ENCODE assay signal across 1 cellular context in genomic region chr4:182975806-182976205, GRCh38.
TF ChIP-seq lines count a peak whose summit lies in the region.

No MANE protein-coding gene starts in this region.

TF ChIP-seq in K562, 482 proteins besides CTCF, POLR2A, EP300 and RAD21 (continued from another document):
- TF ChIP-seq PKNOX1 (IDR thresholded peaks at IDR 0.05) (peak; percentile 95), TBL1XR1 (IDR thresholded peaks at IDR 0.05; ENCODE audit: low read length in 2 of 2) (peak in 1 of 2 experiments; percentile 40; a peak in 1 of 4 replicates), PURB (CRISPR knock-in tag; IDR thresholded peaks at IDR 0.05; ENCODE audit: low read depth) (no peak), SMARCC2 (IDR thresholded peaks at IDR 0.05; ENCODE audit: low read depth) (0 out of 2 replicates have a peak, but pooled peaks have one; percentile 80), JUND (IDR thresholded peaks at IDR 0.05; ENCODE audit: borderline replicate concordance, low read depth, low read length) (peak; percentile 93), JUND (tag; IDR thresholded peaks at IDR 0.05; ENCODE audit: borderline replicate concordance, low read depth, low read length) (peak; percentile 75; the same call in 1 of the 3 replicates), NRF1 (conservative IDR thresholded peaks at IDR 0.05 in 1 of 2, IDR thresholded peaks at IDR 0.05 in 1 of 2) (0 out of 4 replicates have a peak, but pooled peaks of 1 of the 2 experiments have one; percentile 8), RBM39 (optimal IDR thresholded peaks at IDR 0.05; ENCODE audit: low read depth, low read length) (no peak), SRF (CRISPR knock-in tag; IDR thresholded peaks at IDR 0.05) (no peak), CSDE1 (IDR thresholded peaks at IDR 0.05) (no peak), FOXM1 (IDR thresholded peaks at IDR 0.05; ENCODE audit: low read depth) (0 out of 2 replicates have a peak, but pooled peaks have one; percentile 9), FOXM1 (CRISPR knock-in tag; IDR thresholded peaks at IDR 0.05; ENCODE audit: low read depth) (no peak), MCM7 (IDR thresholded peaks at IDR 0.05) (no peak), CREM (IDR thresholded peaks at IDR 0.05; ENCODE audit: low read depth) (peak; percentile 58), FOXJ3 (CRISPR knock-in tag; IDR thresholded peaks at IDR 0.05) (no peak), ATF1 (CRISPR knock-in tag; IDR thresholded peaks at IDR 0.05) (no peak), ATF1 (tag; IDR thresholded peaks at IDR 0.05) (0 out of 2 replicates have a peak, but pooled peaks have one; percentile 28), GATAD2B (IDR thresholded peaks at IDR 0.05; ENCODE audit: borderline replicate concordance) (peak; percentile 34; the same call in 1 of the 2 replicates), ZNF592 (IDR thresholded peaks at IDR 0.05) (peak; percentile 59; the same call in 1 of the 2 replicates), RNF2 (IDR thresholded peaks at IDR 0.05) (0 out of 2 replicates have a peak, but pooled peaks have one; percentile 25), ZNF395 (CRISPR knock-in tag; IDR thresholded peaks at IDR 0.05) (no peak), CBX3 (IDR thresholded peaks at IDR 0.05; ENCODE audit: borderline replicate concordance in 1 of 2, low read length in 2 of 2) (0 out of 3 replicates have a peak, but pooled peaks of 1 of the 2 experiments have one; percentile 29), PRDM10 (IDR thresholded peaks at IDR 0.05; ENCODE audit: partially characterized antibody) (peak; percentile 19), MTA3 (IDR thresholded peaks at IDR 0.05; ENCODE audit: borderline replicate concordance) (0 out of 2 replicates have a peak, but pooled peaks have one; percentile 45), MNT (conservative IDR thresholded peaks at IDR 0.05) (0 out of 4 replicates have a peak, but pooled peaks of 1 of the 2 experiments have one; percentile 32), NCOR1 (IDR thresholded peaks at IDR 0.05) (peak; percentile 34; the same call in 1 of the 2 replicates), L3MBTL2 (IDR thresholded peaks at IDR 0.05) (no peak), E2F8 (IDR thresholded peaks at IDR 0.05; ENCODE audit: low read depth, partially characterized antibody) (no peak), STAT5A (IDR thresholded peaks at IDR 0.05; ENCODE audit: borderline replicate concordance, low read length) (peak; percentile 20; the same call in 1 of the 2 replicates), ATF3 (IDR thresholded peaks at IDR 0.05) (peak; percentile 72), ATF3 (CRISPR knock-in tag; conservative IDR thresholded peaks at IDR 0.05) (no peak), CUX1 (CRISPR knock-in tag; IDR thresholded peaks at IDR 0.05) (0 out of 2 replicates have a peak, but pooled peaks have one; percentile 48), MBD2 (IDR thresholded peaks at IDR 0.05; ENCODE audit: borderline replicate concordance, low read depth) (0 out of 2 replicates have a peak, but pooled peaks have one; percentile 38), KDM1A (IDR thresholded peaks at IDR 0.05) (peak in 1 of 2 experiments; percentile 11; a peak in 1 of 4 replicates), SOX6 (IDR thresholded peaks at IDR 0.05) (peak; percentile 79)
